Comparison of ENCODE assay signal across 8 cellular contexts in genomic region chr4:177441803-177442622, GRCh38. TPM values are rescaled to one million over a fixed set of nuclear protein-coding genes. Genes with fewer than 3 reads are reported as not detected.
DNase-seq lines count a peak whose midpoint lies in the region; ATAC-seq, FAIRE-seq and TF ChIP-seq lines count a peak whose summit lies in the region.

Gene AGA, minus strand, starts transcription at chr4:177442437. Its CDS starts 62 bp downstream, at chr4:177442375.

- peak; percentile 85 to 91 for DNase-seq in A549 (ENCODE audit: low read depth in 1 of 2, low spot score in 1 of 2)
- DNase-seq in NCI-H2196 treated with DMSO at 0.1 percent for 48 hours (lab: John Stamatoyannopoulos, UW; ENCODE audit: unreplicated experiment): peak; percentile 53
- peak; percentile 98 for DNase-seq in WERI-Rb-1
- peak; percentile 94 for DNase-seq in mammary epithelial cell
- peak; percentile 92 for DNase-seq in iPS-NIHi11 (ENCODE audit: low spot score)
- DNase-seq in small intestine: peak; percentile 98

- no peaks in the 10 kb centered on the region for H3K27me3 ChIP-seq in WERI-Rb-1 (ENCODE audit: insufficient read depth, low read depth, severe bottlenecking)
- no peaks in the 10 kb centered on the region for H3K27me3 ChIP-seq in mammary epithelial cell (ENCODE audit: insufficient read depth, low read length)
- no peaks in the 10 kb centered on the region for H3K27me3 ChIP-seq in small intestine (ENCODE audit: control insufficient read depth in 2 of 2, insufficient read depth in 2 of 2, low read length in 2 of 2)

- FAIRE-seq in A549 (lab: Jason Lieb, UNC): no peak
- no peak for FAIRE-seq in small intestine (lab: Jason Lieb, UNC)

- H2AFZ ChIP-seq in mammary epithelial cell (ENCODE audit: low read depth, low read length): peak within 1 kb of the TSS; percentile 98

- H3K4me2 ChIP-seq in A549 (peak within 1 kb of the TSS; percentile 90), mammary epithelial cell (ENCODE audit: insufficient read depth, low read depth, low read length) (peak within 1 kb of the TSS; percentile 89)

- peak; percentile 63 for TF ChIP-seq POLR2A in A549 (IDR thresholded peaks at IDR 0.05; ENCODE audit: low read length)

- H3K9ac ChIP-seq in mammary epithelial cell (ENCODE audit: insufficient read depth, low read length): peak within 1 kb of the TSS; percentile 96

- 0 out of 5 replicates have a peak, but pooled peaks of 1 of the 2 experiments have one; percentile 9 for TF ChIP-seq RAD21 in A549 (conservative IDR thresholded peaks at IDR 0.05 in 1 of 2, IDR thresholded peaks at IDR 0.05 in 1 of 2)

- H3K36me3 ChIP-seq in WERI-Rb-1: peaks cover 2% of the 10 kb centered on the region; the same call in 1 of the 2 replicates
- H3K36me3 ChIP-seq in mammary epithelial cell (ENCODE audit: insufficient read depth, low read length): no peaks in the 10 kb centered on the region
- peaks cover 0 to 2% of the 10 kb centered on the region in 2 donors for H3K36me3 ChIP-seq in small intestine (ENCODE audit: control insufficient read depth in 2 of 2, insufficient read depth in 2 of 2, low read length in 2 of 2)

- intact Hi-C loops in mammary epithelial cell (cut with micrococcal nuclease): loop anchor here (2.0 to 5.0 kb wide), 3 partner anchors 43 to 135 kb away; partner anchors contain the start of gene NEIL3

- peak; percentile 99 for ATAC-seq in A549
- peak; percentile 79 for ATAC-seq in GM18858 (IDR thresholded peaks at IDR 0.05; ENCODE audit: unreplicated experiment)
- peak; percentile 93 for ATAC-seq in HG03095 (IDR thresholded peaks at IDR 0.05; ENCODE audit: unreplicated experiment)

- H3K4me3 ChIP-seq in A549 (peak within 1 kb of the TSS; percentile 79), WERI-Rb-1 (ENCODE audit: low read depth, low read length) (peak within 1 kb of the TSS; percentile 71), mammary epithelial cell (replicated peaks in 1 of 3; ENCODE audit: insufficient read depth in 1 of 3, low read depth in 2 of 3, low read length in 3 of 3) (peak within 1 kb of the TSS; percentile 73 to 78 (median 77)), small intestine (ENCODE audit: low read depth in 1 of 2, low read length in 2 of 2) (peak within 1 kb of the TSS; percentile 31 to 66)

- POLR2A ChIA-PET in A549 (lab: Yijun Ruan, JAX): interaction anchor here (0.5 to 2.4 kb wide), 10 partner anchors 9 to 1136 kb away, joined by 3 to 11 read pairs (median 6); partner anchors contain the start of gene NEIL3

- CTCF ChIA-PET in A549 (lab: Yijun Ruan, JAX): interaction anchor here (0.9 to 1.2 kb wide), 2 partner anchors 13 to 191 kb away, joined by 3 to 5 read pairs; no protein-coding TSS in a partner anchor
- CTCF ChIA-PET in mammary epithelial cell (lab: Charles Lee; ENCODE audit: low non-redundant PET): no interaction called here

- no peaks in the 10 kb centered on the region for H3K9me3 ChIP-seq in A549
- no peaks in the 10 kb centered on the region for H3K9me3 ChIP-seq in WERI-Rb-1 (ENCODE audit: severe bottlenecking)
- H3K9me3 ChIP-seq in mammary epithelial cell (replicated peaks; ENCODE audit: insufficient read depth, low read length): no peaks in the 10 kb centered on the region
- H3K9me3 ChIP-seq in small intestine (ENCODE audit: control insufficient read depth, low read depth): no peaks in the 10 kb centered on the region

- H3K4me1 ChIP-seq in A549 (peaks cover 7% of the 10 kb centered on the region; the same call in 1 of the 3 replicates), mammary epithelial cell (ENCODE audit: insufficient read depth, low read length) (peaks cover 16% of the 10 kb centered on the region), small intestine (ENCODE audit: control insufficient read depth in 2 of 2, insufficient read depth in 1 of 2, low read depth in 1 of 2, low read length in 1 of 2) (no peaks in the 10 kb centered on the region)

- no peaks in the 10 kb centered on the region for H4K20me1 ChIP-seq in mammary epithelial cell (ENCODE audit: insufficient read depth, low read length)

- WGBS in A549 (ENCODE audit: missing lambda C conversion rate): 3% methylated on average over 30 of the region's 60 CpGs
- under 1% methylated on average over 15 of the region's 60 CpGs for WGBS in mammary epithelial cell (ENCODE audit: low coverage, missing lambda C conversion rate)
- 0 to 1% (median 0%) methylated on average over 48 to 60 of the region's 60 CpGs for WGBS in small intestine, 3 donors

- dilution Hi-C loops in mammary epithelial cell (cut with HindIII; ENCODE audit: low sequenced_read_pairs): no loop called here

- no peak for TF ChIP-seq CTCF in A549 (IDR thresholded peaks at IDR 0.05)
- TF ChIP-seq CTCF in WERI-Rb-1 (IDR thresholded peaks at IDR 0.05; ENCODE audit: low read depth, low read length): 0 out of 2 replicates have a peak, but pooled peaks have one; percentile 8
- no peak for TF ChIP-seq CTCF in mammary epithelial cell (conservative IDR thresholded peaks at IDR 0.05 in 1 of 2, IDR thresholded peaks at IDR 0.05 in 1 of 2; ENCODE audit: extremely low read depth in 1 of 2, insufficient read depth in 1 of 2, low read depth in 1 of 2, low read length in 2 of 2)

- H3K79me2 ChIP-seq in mammary epithelial cell (ENCODE audit: insufficient read depth, low read length): peaks cover 3% of the 10 kb centered on the region

- TF ChIP-seq EP300 in A549 (IDR thresholded peaks at IDR 0.05): no peak

- BruUV-seq in mammary epithelial cell (replicated peaks; lab: Mats Ljungman, UMichigan): TSS peak; percentile 57

- peak within 1 kb of the TSS; percentile 87 to 96 for H3K27ac ChIP-seq in A549
- H3K27ac ChIP-seq in WERI-Rb-1: peak within 1 kb of the TSS; percentile 98
- H3K27ac ChIP-seq in mammary epithelial cell (ENCODE audit: insufficient read depth, low read depth, low read length): peak within 1 kb of the TSS; percentile 93
- peak within 1 kb of the TSS; percentile 75 to 95 for H3K27ac ChIP-seq in small intestine (ENCODE audit: low read depth in 1 of 2, low read length in 1 of 2)

- in situ Hi-C loops in mammary epithelial cell (cut with MboI; ENCODE audit: low sequenced_read_pairs in 2 of 2): no loop called here

TF ChIP-seq in A549, 52 proteins besides CTCF, POLR2A, EP300 and RAD21 (continues in another document):
- no peak for TF ChIP-seq ZFP36 (IDR thresholded peaks at IDR 0.05; ENCODE audit: borderline replicate concordance, partially characterized antibody)
- TF ChIP-seq CBX8 (IDR thresholded peaks at IDR 0.05): no peak
- TF ChIP-seq PHF8 (IDR thresholded peaks at IDR 0.05; ENCODE audit: borderline replicate concordance, low read depth): peak; percentile 67; the same call in 1 of the 2 replicates
- no peak for TF ChIP-seq SREBF2 (IDR thresholded peaks at IDR 0.05)
- TF ChIP-seq JUN (IDR thresholded peaks at IDR 0.05): peak; percentile 46 to 84; a peak in 4 of 5 replicates
- TF ChIP-seq CHD2 (IDR thresholded peaks at IDR 0.05; ENCODE audit: low read length, partially characterized antibody): peak; percentile 93
- no peak for TF ChIP-seq HOXB13 (CRISPR knock-in tag; IDR thresholded peaks at IDR 0.05; ENCODE audit: low read depth)
- TF ChIP-seq KDM1A (IDR thresholded peaks at IDR 0.05; ENCODE audit: low read depth): no peak
- TF ChIP-seq JUNB (IDR thresholded peaks at IDR 0.05): no peak
- no peak for TF ChIP-seq HOXB5 (CRISPR knock-in tag; IDR thresholded peaks at IDR 0.05)
- TF ChIP-seq, protein P1, sequence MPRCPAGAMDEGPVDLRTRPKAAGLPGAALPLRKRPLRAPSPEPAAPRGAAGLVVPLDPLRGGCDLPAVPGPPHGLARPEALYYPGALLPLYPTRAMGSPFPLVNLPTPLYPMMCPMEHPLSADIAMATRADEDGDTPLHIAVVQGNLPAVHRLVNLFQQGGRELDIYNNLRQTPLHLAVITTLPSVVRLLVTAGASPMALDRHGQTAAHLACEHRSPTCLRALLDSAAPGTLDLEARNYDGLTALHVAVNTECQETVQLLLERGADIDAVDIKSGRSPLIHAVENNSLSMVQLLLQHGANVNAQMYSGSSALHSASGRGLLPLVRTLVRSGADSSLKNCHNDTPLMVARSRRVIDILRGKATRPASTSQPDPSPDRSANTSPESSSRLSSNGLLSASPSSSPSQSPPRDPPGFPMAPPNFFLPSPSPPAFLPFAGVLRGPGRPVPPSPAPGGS (IDR thresholded peaks at IDR 0.05): peak; percentile 60; the same call in 2 of the 3 replicates
- no peak for TF ChIP-seq RFX5 (IDR thresholded peaks at IDR 0.05)
- TF ChIP-seq, protein P2, sequence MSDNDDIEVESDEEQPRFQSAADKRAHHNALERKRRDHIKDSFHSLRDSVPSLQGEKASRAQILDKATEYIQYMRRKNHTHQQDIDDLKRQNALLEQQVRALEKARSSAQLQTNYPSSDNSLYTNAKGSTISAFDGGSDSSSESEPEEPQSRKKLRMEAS (IDR thresholded peaks at IDR 0.05): peak; percentile 54; the same call in 1 of the 2 replicates
- no peak for TF ChIP-seq CHD4 (IDR thresholded peaks at IDR 0.05; ENCODE audit: borderline replicate concordance)
- 0 out of 2 replicates have a peak, but pooled peaks have one; percentile 24 for TF ChIP-seq GATA3 (IDR thresholded peaks at IDR 0.05; ENCODE audit: borderline replicate concordance)
- no peak for TF ChIP-seq TP53 (CRISPR knock-in tag; IDR thresholded peaks at IDR 0.05)
- TF ChIP-seq RARB (CRISPR knock-in tag; IDR thresholded peaks at IDR 0.05): no peak
- TF ChIP-seq, protein P3, sequence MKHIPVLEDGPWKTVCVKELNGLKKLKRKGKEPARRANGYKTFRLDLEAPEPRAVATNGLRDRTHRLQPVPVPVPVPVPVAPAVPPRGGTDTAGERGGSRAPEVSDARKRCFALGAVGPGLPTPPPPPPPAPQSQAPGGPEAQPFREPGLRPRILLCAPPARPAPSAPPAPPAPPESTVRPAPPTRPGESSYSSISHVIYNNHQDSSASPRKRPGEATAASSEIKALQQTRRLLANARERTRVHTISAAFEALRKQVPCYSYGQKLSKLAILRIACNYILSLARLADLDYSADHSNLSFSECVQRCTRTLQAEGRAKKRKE (CRISPR knock-in tag; IDR thresholded peaks at IDR 0.05; ENCODE audit: low read depth): no peak

RNA-seq across cellular contexts. Expression of gene AGA, which starts in this region (rescaled TPM):
- polyA plus RNA-seq in A549 (2011; rRNA removed) (36.8 and 44.0 TPM in 2 replicates), A549 (2017; fragmentation: RNase III; extraction: RNeasy Plus Mini Kit Qiagen cat#74134 plus additional on column Dnase treatment) (25.1 to 27.9 TPM (median 25.5 TPM) in 3 replicates), mammary epithelial cell (12.8 TPM), small intestine (1 to 10 TPM; 6.0 to 9.2 (median 8.1) TPM)
- 16.5 and 16.6 TPM in 2 replicates for polyA plus RNA-seq in A549 (2012; cell fraction: cytosol; rRNA removed)
- polyA plus RNA-seq in A549 (2012; cell fraction: nucleus; rRNA removed): 15.1 and 17.1 TPM in 2 replicates
- polyA minus RNA-seq in A549 (2011; rRNA and poly(A)+ RNA removed): 13.7 and 19.8 TPM in 2 replicates
- total RNA-seq in mammary epithelial cell: 10 to 100 TPM; 12.7 to 49.3 TPM
- 55.0 TPM for polyA minus RNA-seq in mammary epithelial cell

Comparison
In these comparisons a context has a peak if more than half of its experiments do, and no peak if none do; other contexts are left out.
1. Peak in every context shown above with its lines: DNase-seq, ATAC-seq, H3K4me3 ChIP-seq and H3K27ac ChIP-seq.